In genomic region chr6:107496892-107497684, GRCh38 we compare ENCODE assay signal across 2 cellular contexts.
TF ChIP-seq lines count a peak whose summit lies in the region.

No MANE protein-coding gene starts in this region.

TF ChIP-seq in SK-N-SH, 30 proteins besides CTCF, POLR2A, EP300 and RAD21 (continued from another document):
- TF ChIP-seq REST (IDR thresholded peaks at IDR 0.05; ENCODE audit: low read depth, low read length) (no peak), TEAD4 (IDR thresholded peaks at IDR 0.05; ENCODE audit: borderline replicate concordance, insufficient read depth) (no peak), RXRA (IDR thresholded peaks at IDR 0.05; ENCODE audit: borderline replicate concordance, low read depth) (no peak), GATA2 (CRISPR knock-in tag; IDR thresholded peaks at IDR 0.05) (peak; percentile 65)
- TF ChIP-seq, protein P1, sequence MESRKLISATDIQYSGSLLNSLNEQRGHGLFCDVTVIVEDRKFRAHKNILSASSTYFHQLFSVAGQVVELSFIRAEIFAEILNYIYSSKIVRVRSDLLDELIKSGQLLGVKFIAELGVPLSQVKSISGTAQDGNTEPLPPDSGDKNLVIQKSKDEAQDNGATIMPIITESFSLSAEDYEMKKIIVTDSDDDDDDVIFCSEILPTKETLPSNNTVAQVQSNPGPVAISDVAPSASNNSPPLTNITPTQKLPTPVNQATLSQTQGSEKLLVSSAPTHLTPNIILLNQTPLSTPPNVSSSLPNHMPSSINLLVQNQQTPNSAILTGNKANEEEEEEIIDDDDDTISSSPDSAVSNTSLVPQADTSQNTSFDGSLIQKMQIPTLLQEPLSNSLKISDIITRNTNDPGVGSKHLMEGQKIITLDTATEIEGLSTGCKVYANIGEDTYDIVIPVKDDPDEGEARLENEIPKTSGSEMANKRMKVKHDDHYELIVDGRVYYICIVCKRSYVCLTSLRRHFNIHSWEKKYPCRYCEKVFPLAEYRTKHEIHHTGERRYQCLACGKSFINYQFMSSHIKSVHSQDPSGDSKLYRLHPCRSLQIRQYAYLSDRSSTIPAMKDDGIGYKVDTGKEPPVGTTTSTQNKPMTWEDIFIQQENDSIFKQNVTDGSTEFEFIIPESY (IDR thresholded peaks at IDR 0.05; ENCODE audit: borderline replicate concordance, low read depth) = no peak

TF ChIP-seq in SK-N-SH treated with all-trans-retinoic acid at 6 μM for 48 hours, 23 proteins besides CTCF, POLR2A, EP300 and RAD21 (continued from another document):
- TF ChIP-seq PATZ1 (CRISPR knock-in tag; IDR thresholded peaks at IDR 0.05; ENCODE audit: borderline replicate concordance) = no peak
- no peak for TF ChIP-seq CSRNP3 (CRISPR knock-in tag; IDR thresholded peaks at IDR 0.05)
- TF ChIP-seq PPARA (CRISPR knock-in tag; IDR thresholded peaks at IDR 0.05; ENCODE audit: borderline replicate concordance) = no peak
- no peak for TF ChIP-seq ZFP30 (CRISPR knock-in tag; IDR thresholded peaks at IDR 0.05)
- TF ChIP-seq, protein P2, sequence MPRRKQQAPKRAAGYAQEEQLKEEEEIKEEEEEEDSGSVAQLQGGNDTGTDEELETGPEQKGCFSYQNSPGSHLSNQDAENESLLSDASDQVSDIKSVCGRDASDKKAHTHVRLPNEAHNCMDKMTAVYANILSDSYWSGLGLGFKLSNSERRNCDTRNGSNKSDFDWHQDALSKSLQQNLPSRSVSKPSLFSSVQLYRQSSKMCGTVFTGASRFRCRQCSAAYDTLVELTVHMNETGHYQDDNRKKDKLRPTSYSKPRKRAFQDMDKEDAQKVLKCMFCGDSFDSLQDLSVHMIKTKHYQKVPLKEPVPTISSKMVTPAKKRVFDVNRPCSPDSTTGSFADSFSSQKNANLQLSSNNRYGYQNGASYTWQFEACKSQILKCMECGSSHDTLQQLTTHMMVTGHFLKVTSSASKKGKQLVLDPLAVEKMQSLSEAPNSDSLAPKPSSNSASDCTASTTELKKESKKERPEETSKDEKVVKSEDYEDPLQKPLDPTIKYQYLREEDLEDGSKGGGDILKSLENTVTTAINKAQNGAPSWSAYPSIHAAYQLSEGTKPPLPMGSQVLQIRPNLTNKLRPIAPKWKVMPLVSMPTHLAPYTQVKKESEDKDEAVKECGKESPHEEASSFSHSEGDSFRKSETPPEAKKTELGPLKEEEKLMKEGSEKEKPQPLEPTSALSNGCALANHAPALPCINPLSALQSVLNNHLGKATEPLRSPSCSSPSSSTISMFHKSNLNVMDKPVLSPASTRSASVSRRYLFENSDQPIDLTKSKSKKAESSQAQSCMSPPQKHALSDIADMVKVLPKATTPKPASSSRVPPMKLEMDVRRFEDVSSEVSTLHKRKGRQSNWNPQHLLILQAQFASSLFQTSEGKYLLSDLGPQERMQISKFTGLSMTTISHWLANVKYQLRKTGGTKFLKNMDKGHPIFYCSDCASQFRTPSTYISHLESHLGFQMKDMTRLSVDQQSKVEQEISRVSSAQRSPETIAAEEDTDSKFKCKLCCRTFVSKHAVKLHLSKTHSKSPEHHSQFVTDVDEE (CRISPR knock-in tag; IDR thresholded peaks at IDR 0.05) = no peak
- TF ChIP-seq ZNF70 (CRISPR knock-in tag; IDR thresholded peaks at IDR 0.05) = no peak
